Comparison of ENCODE assay signal across 1 cellular context in the genomic region with DNA sequence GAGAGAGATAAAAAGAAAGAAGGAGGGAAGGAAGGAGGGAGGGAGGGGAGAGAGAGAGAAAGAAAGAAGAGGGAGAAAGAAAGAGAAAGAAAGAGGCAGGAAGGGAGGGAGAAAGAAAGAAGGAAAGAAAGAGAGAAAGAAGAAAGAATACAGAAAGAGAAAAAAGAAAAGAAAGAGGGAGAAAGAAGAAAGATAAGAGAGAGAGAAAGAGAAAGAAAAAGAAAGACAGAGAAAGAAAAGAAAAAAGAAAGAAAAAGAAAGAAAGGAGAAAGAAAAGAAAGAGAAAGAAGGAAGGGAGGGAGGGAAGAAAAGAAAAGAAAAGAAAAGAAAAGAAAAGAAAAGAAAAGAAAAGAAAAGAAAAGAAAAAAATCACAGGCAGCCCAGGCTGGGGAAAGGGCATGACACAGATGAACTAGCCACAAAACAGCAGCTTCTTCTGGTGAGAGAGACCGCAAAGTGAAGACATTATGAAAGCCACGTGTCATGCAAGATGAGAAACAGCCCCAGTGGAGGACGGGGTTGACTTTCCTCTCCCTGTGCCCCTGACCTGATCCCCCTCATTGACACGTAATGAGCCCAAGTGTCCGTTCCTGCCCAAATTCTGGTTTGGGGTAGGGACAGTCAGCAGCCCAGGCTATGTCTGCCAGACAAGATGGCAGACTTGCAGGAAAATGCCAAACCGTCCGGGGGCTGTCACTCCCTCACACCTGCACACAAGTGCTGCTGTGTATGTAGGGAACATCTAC.
TF ChIP-seq lines count a peak whose summit lies in the region.

No MANE protein-coding gene starts in this region.

TF ChIP-seq in SK-N-SH treated with all-trans-retinoic acid at 6 μM for 48 hours, 23 proteins besides CTCF, POLR2A, EP300 and RAD21 (continued from another document):
- TF ChIP-seq, protein P1, sequence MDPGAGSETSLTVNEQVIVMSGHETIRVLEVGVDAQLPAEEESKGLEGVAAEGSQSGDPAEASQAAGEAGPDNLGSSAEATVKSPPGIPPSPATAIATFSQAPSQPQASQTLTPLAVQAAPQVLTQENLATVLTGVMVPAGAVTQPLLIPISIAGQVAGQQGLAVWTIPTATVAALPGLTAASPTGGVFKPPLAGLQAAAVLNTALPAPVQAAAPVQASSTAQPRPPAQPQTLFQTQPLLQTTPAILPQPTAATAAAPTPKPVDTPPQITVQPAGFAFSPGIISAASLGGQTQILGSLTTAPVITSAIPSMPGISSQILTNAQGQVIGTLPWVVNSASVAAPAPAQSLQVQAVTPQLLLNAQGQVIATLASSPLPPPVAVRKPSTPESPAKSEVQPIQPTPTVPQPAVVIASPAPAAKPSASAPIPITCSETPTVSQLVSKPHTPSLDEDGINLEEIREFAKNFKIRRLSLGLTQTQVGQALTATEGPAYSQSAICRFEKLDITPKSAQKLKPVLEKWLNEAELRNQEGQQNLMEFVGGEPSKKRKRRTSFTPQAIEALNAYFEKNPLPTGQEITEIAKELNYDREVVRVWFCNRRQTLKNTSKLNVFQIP (CRISPR knock-in tag; IDR thresholded peaks at IDR 0.05; ENCODE audit: borderline replicate concordance, low read depth): no peak
- TF ChIP-seq, protein P2, sequence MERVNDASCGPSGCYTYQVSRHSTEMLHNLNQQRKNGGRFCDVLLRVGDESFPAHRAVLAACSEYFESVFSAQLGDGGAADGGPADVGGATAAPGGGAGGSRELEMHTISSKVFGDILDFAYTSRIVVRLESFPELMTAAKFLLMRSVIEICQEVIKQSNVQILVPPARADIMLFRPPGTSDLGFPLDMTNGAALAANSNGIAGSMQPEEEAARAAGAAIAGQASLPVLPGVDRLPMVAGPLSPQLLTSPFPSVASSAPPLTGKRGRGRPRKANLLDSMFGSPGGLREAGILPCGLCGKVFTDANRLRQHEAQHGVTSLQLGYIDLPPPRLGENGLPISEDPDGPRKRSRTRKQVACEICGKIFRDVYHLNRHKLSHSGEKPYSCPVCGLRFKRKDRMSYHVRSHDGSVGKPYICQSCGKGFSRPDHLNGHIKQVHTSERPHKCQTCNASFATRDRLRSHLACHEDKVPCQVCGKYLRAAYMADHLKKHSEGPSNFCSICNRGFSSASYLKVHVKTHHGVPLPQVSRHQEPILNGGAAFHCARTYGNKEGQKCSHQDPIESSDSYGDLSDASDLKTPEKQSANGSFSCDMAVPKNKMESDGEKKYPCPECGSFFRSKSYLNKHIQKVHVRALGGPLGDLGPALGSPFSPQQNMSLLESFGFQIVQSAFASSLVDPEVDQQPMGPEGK (CRISPR knock-in tag; IDR thresholded peaks at IDR 0.05; ENCODE audit: borderline replicate concordance): no peak
- no peak for TF ChIP-seq ARNTL (CRISPR knock-in tag; IDR thresholded peaks at IDR 0.05; ENCODE audit: borderline replicate concordance, low read depth)
- TF ChIP-seq ESRRG (CRISPR knock-in tag; IDR thresholded peaks at IDR 0.05): no peak
- no peak for TF ChIP-seq PPARA (CRISPR knock-in tag; IDR thresholded peaks at IDR 0.05; ENCODE audit: borderline replicate concordance)
- TF ChIP-seq ZC3H10 (CRISPR knock-in tag; IDR thresholded peaks at IDR 0.05): no peak
